Comparison of ENCODE assay signal across 26 cellular contexts in genomic region chr22:21828268-21828638, GRCh38. TPM values are rescaled to one million over a fixed set of nuclear protein-coding genes. Genes with fewer than 3 reads are reported as not detected.
DNase-seq lines count a peak whose midpoint lies in the region; ATAC-seq and TF ChIP-seq lines count a peak whose summit lies in the region.
"Had no signal": no experiment of that assay in that cellular context is flagged by ENCODE, and none has a peak within 500 bp of the region (broad histone marks: within the 10 kb centered on the region; RNA-seq: fewer than 3 reads in every experiment).

No MANE protein-coding gene starts in this region.

- no peak overlapping the region for H4K91ac ChIP-seq in IMR-90 (ENCODE audit: insufficient read depth, low read depth, low read length)

- TF ChIP-seq RAD21 in IMR-90 (IDR thresholded peaks at IDR 0.05; ENCODE audit: low read length) = no peak

- no peak for TF ChIP-seq CTCF in CD8-positive, alpha-beta T cell (IDR thresholded peaks at IDR 0.05)
- TF ChIP-seq CTCF in IMR-90 (conservative IDR thresholded peaks at IDR 0.05; ENCODE audit: low read depth, low read length) = no peak
- TF ChIP-seq CTCF in psoas muscle (IDR thresholded peaks at IDR 0.05) = no peak
- no peak for TF ChIP-seq CTCF in endodermal cell (conservative IDR thresholded peaks at IDR 0.05)

- in situ Hi-C loops in IMR-90 (cut with MboI; ENCODE audit: low sequenced_read_pairs) = no loop called here

- H3K9ac ChIP-seq in IMR-90 (ENCODE audit: low read depth, low read length) (no peak overlapping the region), endodermal cell (ENCODE audit: extremely low read depth, low read length, poor library complexity, severe bottlenecking) (no peak overlapping the region)

- no peak for DNase-seq in CD8-positive, alpha-beta T cell
- DNase-seq in IMR-90 (peak; percentile 21), psoas muscle (no peak), retina (no peak), endodermal cell (no peak)
- DNase-seq in effector memory CD4-positive, alpha-beta T cell = no peak
- DNase-seq: activated CD4-positive, alpha-beta T cell treated with anti-CD3 and anti-CD28 coated beads, Interleukin-2, amount 10 ng/mL, durations not matched to agents 7 days and 5 days; activated naive CD8-positive, alpha-beta T cell treated with anti-CD3 and anti-CD28 coated beads, Interleukin-2, amount 10 ng/mL, durations not matched to agents 7 days and 5 days; C1 segment of cervical spinal cord; central memory CD4-positive, alpha-beta T cell; hippocampal formation; left lung; NCI-H1092; NCI-H1694 treated with DMSO at 0.1 percent for 48 hours; NCI-H2171 treated with DMSO at 0.1 percent for 48 hours; NCI-H510A treated with DMSO at 0.1 percent for 48 hours; NK-92 treated with Interleukin-12 subunit alpha and Interleukin-12 subunit beta, amount 100 ng/mL, for 24 hours; Right ventricle myocardium superior; stimulated activated CD4-positive, alpha-beta T cell treated with anti-CD3 and anti-CD28 coated beads, Interleukin-1b, Interleukin-23, amount 100 ng/mL, for 48 hours; upper lobe of left lung had no signal

- H3K27me3 ChIP-seq in CD8-positive, alpha-beta T cell (ENCODE audit: insufficient read depth, low read length) = no peaks in the 10 kb centered on the region
- H3K27me3 ChIP-seq in IMR-90 (ENCODE audit: control insufficient read depth, insufficient read depth, low read length) (no peaks in the 10 kb centered on the region), psoas muscle (ENCODE audit: insufficient read depth in 3 of 3, low read length in 2 of 3) (no peaks in the 10 kb centered on the region), endodermal cell (ENCODE audit: control insufficient read depth, insufficient read depth, low read length, poor library complexity, severe bottlenecking) (no peaks in the 10 kb centered on the region)
- H3K27me3 ChIP-seq in effector memory CD4-positive, alpha-beta T cell (replicated peaks; ENCODE audit: control insufficient read depth, insufficient read depth, low read length, poor library complexity, severe bottlenecking) = no peaks in the 10 kb centered on the region
- H3K27me3 ChIP-seq: gastroesophageal sphincter, left lung, upper lobe of left lung had no signal

- H3K4me3 Mint-ChIP-seq in CD8-positive, alpha-beta T cell = no peak overlapping the region
- no peak overlapping the region for H3K4me3 Mint-ChIP-seq in dendritic cell treated with granulocyte-macrophage colony-stimulating factor and Interleukin-4, amounts not matched to agents 40 ng/mL and 50 ng/mL, for 4 days
- H3K4me3 Mint-ChIP-seq in endodermal cell = no peak overlapping the region
- H3K4me3 Mint-ChIP-seq: activated CD4-positive, alpha-beta T cell treated with anti-CD3 and anti-CD28 coated beads, Interleukin-2, amount 10 ng/mL, durations not matched to agents 7 days and 5 days; activated naive CD8-positive, alpha-beta T cell treated with anti-CD3 and anti-CD28 coated beads, Interleukin-2, amount 10 ng/mL, durations not matched to agents 7 days and 5 days; activated T-helper 1 cell treated with anti-CD3 and anti-CD28 coated beads, Interleukin-12 subunit alpha, Interleukin-12 subunit beta, Interleukin-2, Interleukin-4 antibody, amounts not matched to agents 30 ng/mL and 10 ng/mL and 1 ng/mL, durations not matched to agents 14 hours and 24 hours and 36 hours had no signal

- no peak overlapping the region for H2AK9ac ChIP-seq in IMR-90 (replicated peaks; ENCODE audit: low read depth, low read length, poor library complexity)

- H3K14ac ChIP-seq in IMR-90 (replicated peaks; ENCODE audit: low read depth, low read length) = peak overlapping the region; percentile 51

- no peak overlapping the region for H2BK15ac ChIP-seq in IMR-90 (ENCODE audit: low read depth, low read length)

- CTCF ChIA-PET in CD8-positive, alpha-beta T cell (lab: Charles Lee) = interaction anchor here (0.6 kb wide), 1 partner anchor 117 kb away, joined by 3 read pairs; no protein-coding TSS in a partner anchor
- CTCF ChIA-PET in IMR-90 (lab: Yijun Ruan, JAX) = no interaction called here

- dilution Hi-C loops in IMR-90 (cut with HindIII; ENCODE audit: low sequenced_read_pairs, unreplicated experiment) = no loop called here

- WGBS in IMR-90 (ENCODE audit: extremely low coverage in 2 of 2, insufficient read length in 1 of 2), 2 experiments = 100% methylated on average over 1 of the region's 4 CpGs; no CpG with 5 or more reads in 1 of the 2 experiments
- WGBS in psoas muscle, 3 donors = 67 to 75% (median 72%) methylated on average over 4 of the region's 4 CpGs
- WGBS in endodermal cell (ENCODE audit: insufficient coverage in 1 of 2, insufficient read length in 1 of 2), 2 experiments = 87 to 100% methylated on average over 4 of the region's 4 CpGs

- no peaks in the 10 kb centered on the region for H3K9me3 Mint-ChIP-seq in CD8-positive, alpha-beta T cell
- H3K9me3 Mint-ChIP-seq in dendritic cell treated with granulocyte-macrophage colony-stimulating factor and Interleukin-4, amounts not matched to agents 40 ng/mL and 50 ng/mL, for 4 days = no peaks in the 10 kb centered on the region
- H3K9me3 Mint-ChIP-seq in endodermal cell = no peaks in the 10 kb centered on the region
- H3K9me3 Mint-ChIP-seq: activated CD4-positive, alpha-beta T cell treated with anti-CD3 and anti-CD28 coated beads, Interleukin-2, amount 10 ng/mL, durations not matched to agents 7 days and 5 days; activated naive CD8-positive, alpha-beta T cell treated with anti-CD3 and anti-CD28 coated beads, Interleukin-2, amount 10 ng/mL, durations not matched to agents 7 days and 5 days; activated T-helper 1 cell treated with anti-CD3 and anti-CD28 coated beads, Interleukin-12 subunit alpha, Interleukin-12 subunit beta, Interleukin-2, Interleukin-4 antibody, amounts not matched to agents 30 ng/mL and 10 ng/mL and 1 ng/mL, durations not matched to agents 14 hours and 24 hours and 36 hours had no signal

- no peak overlapping the region for H2BK20ac ChIP-seq in IMR-90 (ENCODE audit: low read depth, low read length)

- no peak for TF ChIP-seq POLR2A in IMR-90 (IDR thresholded peaks at IDR 0.05; ENCODE audit: low read depth, low read length)

- H3K9me3 ChIP-seq in CD8-positive, alpha-beta T cell (ENCODE audit: low read length) = no peaks in the 10 kb centered on the region
- H3K9me3 ChIP-seq in IMR-90 (ENCODE audit: control insufficient read depth, insufficient read depth, low read length) (no peaks in the 10 kb centered on the region), psoas muscle (no peaks in the 10 kb centered on the region), endodermal cell (ENCODE audit: control insufficient read depth, low read length) (no peaks in the 10 kb centered on the region)
- H3K9me3 ChIP-seq in effector memory CD4-positive, alpha-beta T cell (ENCODE audit: control insufficient read depth, low read length) = no peaks in the 10 kb centered on the region
- H3K9me3 ChIP-seq: gastroesophageal sphincter, left lung, upper lobe of left lung had no signal

- peak overlapping the region; percentile 8 for H3K27ac Mint-ChIP-seq in CD8-positive, alpha-beta T cell
- peak overlapping the region; percentile 20 for H3K27ac Mint-ChIP-seq in dendritic cell treated with granulocyte-macrophage colony-stimulating factor and Interleukin-4, amounts not matched to agents 40 ng/mL and 50 ng/mL, for 4 days
- H3K27ac Mint-ChIP-seq in endodermal cell = no peak overlapping the region
- H3K27ac Mint-ChIP-seq: activated CD4-positive, alpha-beta T cell treated with anti-CD3 and anti-CD28 coated beads, Interleukin-2, amount 10 ng/mL, durations not matched to agents 7 days and 5 days; activated naive CD8-positive, alpha-beta T cell treated with anti-CD3 and anti-CD28 coated beads, Interleukin-2, amount 10 ng/mL, durations not matched to agents 7 days and 5 days; activated T-helper 1 cell treated with anti-CD3 and anti-CD28 coated beads, Interleukin-12 subunit alpha, Interleukin-12 subunit beta, Interleukin-2, Interleukin-4 antibody, amounts not matched to agents 30 ng/mL and 10 ng/mL and 1 ng/mL, durations not matched to agents 14 hours and 24 hours and 36 hours had no signal

- no TSS peak for BruUV-seq in IMR-90 (replicated peaks; lab: Mats Ljungman, UMichigan)

- 0 out of 2 replicates have a peak overlapping the region, but pooled peaks have one; percentile 22 for H3K23ac ChIP-seq in IMR-90 (ENCODE audit: low read depth, low read length)

- peaks cover 97% of the 10 kb centered on the region for H4K20me1 ChIP-seq in IMR-90 (ENCODE audit: insufficient read depth, low read length)

- POLR2A ChIA-PET in CD8-positive, alpha-beta T cell (lab: Charles Lee) = no interaction called here
- POLR2A ChIA-PET in IMR-90 (lab: Charles Lee; ENCODE audit: unreplicated experiment) = no interaction called here

- no peak overlapping the region for H3K4ac ChIP-seq in IMR-90 (ENCODE audit: low read depth, low read length)

- H3K56ac ChIP-seq in IMR-90 (ENCODE audit: extremely low read depth, insufficient read depth, low read length) = no peak overlapping the region

- no peak overlapping the region for H2AK5ac ChIP-seq in IMR-90 (ENCODE audit: low read depth, low read length)

- H2AFZ ChIP-seq in IMR-90 (replicated peaks; ENCODE audit: low read length, poor library complexity) = no peak overlapping the region

- H3K4me1 Mint-ChIP-seq in CD8-positive, alpha-beta T cell (ENCODE audit: low read depth) = peaks cover 90% of the 10 kb centered on the region
- H3K4me1 Mint-ChIP-seq in dendritic cell treated with granulocyte-macrophage colony-stimulating factor and Interleukin-4, amounts not matched to agents 40 ng/mL and 50 ng/mL, for 4 days (ENCODE audit: low read depth) = peaks cover 82% of the 10 kb centered on the region
- peaks cover 16% of the 10 kb centered on the region for H3K4me1 Mint-ChIP-seq in endodermal cell

- H3K9me1 ChIP-seq in IMR-90 (ENCODE audit: insufficient read depth, low read length) = peaks cover 39% of the 10 kb centered on the region

- H4K8ac ChIP-seq in IMR-90 (ENCODE audit: low read depth in 2 of 2, low read length in 2 of 2) = no peak overlapping the region

- H2BK120ac ChIP-seq in IMR-90 (ENCODE audit: low read depth, low read length) = no peak overlapping the region

- no peak overlapping the region for H3K18ac ChIP-seq in IMR-90 (ENCODE audit: low read depth, low read length)

- H3K36me3 Mint-ChIP-seq in CD8-positive, alpha-beta T cell = no peaks in the 10 kb centered on the region
- peaks cover 23% of the 10 kb centered on the region for H3K36me3 Mint-ChIP-seq in dendritic cell treated with granulocyte-macrophage colony-stimulating factor and Interleukin-4, amounts not matched to agents 40 ng/mL and 50 ng/mL, for 4 days (ENCODE audit: low read depth)
- no peaks in the 10 kb centered on the region for H3K36me3 Mint-ChIP-seq in endodermal cell (ENCODE audit: low read depth)

- H3K27me3 Mint-ChIP-seq in CD8-positive, alpha-beta T cell (ENCODE audit: low read depth) = no peaks in the 10 kb centered on the region
- no peaks in the 10 kb centered on the region for H3K27me3 Mint-ChIP-seq in dendritic cell treated with granulocyte-macrophage colony-stimulating factor and Interleukin-4, amounts not matched to agents 40 ng/mL and 50 ng/mL, for 4 days
- no peaks in the 10 kb centered on the region for H3K27me3 Mint-ChIP-seq in endodermal cell (ENCODE audit: insufficient read depth)
- H3K27me3 Mint-ChIP-seq: activated CD4-positive, alpha-beta T cell treated with anti-CD3 and anti-CD28 coated beads, Interleukin-2, amount 10 ng/mL, durations not matched to agents 7 days and 5 days; activated naive CD8-positive, alpha-beta T cell treated with anti-CD3 and anti-CD28 coated beads, Interleukin-2, amount 10 ng/mL, durations not matched to agents 7 days and 5 days had no signal

- H3K36me3 ChIP-seq in CD8-positive, alpha-beta T cell (ENCODE audit: insufficient read depth, low read length) = peaks cover 4% of the 10 kb centered on the region
- H3K36me3 ChIP-seq in IMR-90 (ENCODE audit: control insufficient read depth, insufficient read depth, low read length) = no peaks in the 10 kb centered on the region
- no peaks in the 10 kb centered on the region for H3K36me3 ChIP-seq in psoas muscle (ENCODE audit: insufficient read depth in 1 of 2, low read depth in 1 of 2)
- H3K36me3 ChIP-seq in effector memory CD4-positive, alpha-beta T cell (ENCODE audit: control insufficient read depth, insufficient read depth, low read length) = no peaks in the 10 kb centered on the region
- H3K36me3 ChIP-seq in endodermal cell (ENCODE audit: control insufficient read depth, insufficient read depth, low read length) = peaks cover 6% of the 10 kb centered on the region
- H3K36me3 ChIP-seq: gastroesophageal sphincter, left lung, upper lobe of left lung had no signal

- no peak overlapping the region; the same call in 1 of the 2 replicates for H3K4me2 ChIP-seq in IMR-90 (ENCODE audit: low read depth, low read length)
- H3K4me2 ChIP-seq: smooth muscle cell had no signal

- no peak overlapping the region for H3K27ac ChIP-seq in CD8-positive, alpha-beta T cell (ENCODE audit: low read depth, low read length)
- H3K27ac ChIP-seq in IMR-90 (ENCODE audit: insufficient read depth, low read length) (no peak overlapping the region), psoas muscle (peak overlapping the region; percentile 24), endodermal cell (ENCODE audit: low read depth, low read length) (no peak overlapping the region)
- H3K27ac ChIP-seq in effector memory CD4-positive, alpha-beta T cell (ENCODE audit: insufficient read depth, low read length, poor library complexity, severe bottlenecking) = no peak overlapping the region
- H3K27ac ChIP-seq: left lung, upper lobe of left lung, VCaP had no signal

- ATAC-seq in CD8-positive, alpha-beta T cell = no peak
- ATAC-seq in IMR-90 (ENCODE audit: low read depth) (no peak), psoas muscle (no peak)
- ATAC-seq: gastroesophageal sphincter, HCT116, left lung had no signal

- intact Hi-C loops in CD8-positive, alpha-beta T cell (cut with DNase I, micrococcal nuclease) = no loop called here
- intact Hi-C loops in IMR-90 (cut with micrococcal nuclease) (no loop called here), psoas muscle (cut with DNase I) (loop anchor here in 1 of 2 donors (5.0 kb wide), 1 partner anchor 39 kb away; the partner anchor contains the start of gene MAPK1)
- intact Hi-C loops in dendritic cell treated with granulocyte-macrophage colony-stimulating factor and Interleukin-4, amounts not matched to agents 40 ng/mL and 50 ng/mL, for 4 days (cut with micrococcal nuclease) = no loop called here

- H2BK5ac ChIP-seq in IMR-90 (ENCODE audit: low read depth, low read length, poor library complexity, severe bottlenecking) = no peak overlapping the region

- no peak overlapping the region for H4K5ac ChIP-seq in IMR-90 (ENCODE audit: low read depth, low read length)

- peaks cover 36 to 93% of the 10 kb centered on the region in 2 experiments for H3K79me1 ChIP-seq in IMR-90 (ENCODE audit: low read depth in 1 of 2, low read length in 2 of 2)

- H3K4me3 ChIP-seq in CD8-positive, alpha-beta T cell (ENCODE audit: low read depth, low read length) = no peak overlapping the region
- H3K4me3 ChIP-seq in IMR-90 (ENCODE audit: insufficient read depth, low read depth, low read length) = no peak overlapping the region
- no peak overlapping the region for H3K4me3 ChIP-seq in psoas muscle
- H3K4me3 ChIP-seq in effector memory CD4-positive, alpha-beta T cell (ENCODE audit: insufficient read depth, low read depth, low read length, poor library complexity, severe bottlenecking) = no peak overlapping the region
- no peak overlapping the region for H3K4me3 ChIP-seq in endodermal cell (ENCODE audit: low read length)
- H3K4me3 ChIP-seq: gastroesophageal sphincter, left lung, smooth muscle cell, upper lobe of left lung had no signal

- H3K4me1 ChIP-seq in CD8-positive, alpha-beta T cell (ENCODE audit: insufficient read depth, low read length) = peaks cover 29% of the 10 kb centered on the region
- H3K4me1 ChIP-seq in IMR-90 (ENCODE audit: control insufficient read depth, insufficient read depth, low read length) (peaks cover 21% of the 10 kb centered on the region), psoas muscle (peaks cover 56% of the 10 kb centered on the region), endodermal cell (ENCODE audit: control insufficient read depth, insufficient read depth, low read length) (no peaks in the 10 kb centered on the region)
- peaks cover 7% of the 10 kb centered on the region for H3K4me1 ChIP-seq in effector memory CD4-positive, alpha-beta T cell (ENCODE audit: control insufficient read depth, insufficient read depth, low read length, poor library complexity, severe bottlenecking)

RNA-seq across cellular contexts. Expression of gene MAPK1, which starts 39.2 kb away (rescaled TPM):
- 10 to 100 TPM; 34.0 to 39.2 TPM for total RNA-seq in CD8-positive, alpha-beta T cell
- 44.7 and 51.3 TPM in 2 replicates for total RNA-seq in IMR-90 (2012; rRNA removed)
- 33.5 and 41.0 TPM in 2 replicates for polyA plus RNA-seq in IMR-90 (2012; rRNA removed)
- polyA plus RNA-seq in IMR-90 (2012; cell fraction: cytosol; rRNA removed) = 12.2 and 12.7 TPM in 2 replicates
- 9.4 and 33.2 TPM in 2 replicates for polyA plus RNA-seq in IMR-90 (2012; cell fraction: nucleus; rRNA removed; ENCODE audit: low replicate concordance)
- total RNA-seq in psoas muscle = 100 to 1,000 TPM in 1 of 4 donors, 10 to 100 TPM in 3; 78.3 to 101 (median 96.9) TPM
- polyA plus RNA-seq in psoas muscle = 10 to 100 TPM; 11.0 to 64.1 (median 14.8) TPM
- total RNA-seq in endodermal cell = 10 to 100 TPM; 76.8 to 78.6 TPM
- 91.0 TPM for polyA plus RNA-seq in endodermal cell (2013, experiment 1 of 2)
- 84.0 TPM for polyA plus RNA-seq in endodermal cell (2013, experiment 2 of 2)
